Comparison of ENCODE assay signal across 18 cellular contexts in genomic region chr4:108556588-108557200, GRCh38.
DNase-seq lines count a peak whose midpoint lies in the region; ATAC-seq and TF ChIP-seq lines count a peak whose summit lies in the region.
"Had no signal": no experiment of that assay in that cellular context is flagged by ENCODE, and none has a peak within 500 bp of the region (broad histone marks: within the 10 kb centered on the region; RNA-seq: fewer than 3 reads in every experiment).

No MANE protein-coding gene starts in this region.

- ATAC-seq in GM18498 (IDR thresholded peaks at IDR 0.05; ENCODE audit: unreplicated experiment) (peak; percentile 60), GM21367 (IDR thresholded peaks at IDR 0.05; ENCODE audit: unreplicated experiment) (peak; percentile 69), HG02885 (IDR thresholded peaks at IDR 0.05; ENCODE audit: poor library complexity, unreplicated experiment) (peak; percentile 72)
- ATAC-seq: K562, mucosa of descending colon had no signal

- no peaks in the 10 kb centered on the region for H3K9me2 ChIP-seq in hepatocyte (replicated peaks; ENCODE audit: insufficient read depth)

- H3K4me2 ChIP-seq in OCI-LY3 (ENCODE audit: low read length) = peak overlapping the region; percentile 16
- no peak overlapping the region for H3K4me2 ChIP-seq in hepatocyte

- no peaks in the 10 kb centered on the region for H3K27me3 ChIP-seq in OCI-LY3 (ENCODE audit: low read depth, low read length)
- no peaks in the 10 kb centered on the region for H3K27me3 ChIP-seq in hepatocyte

- H4K20me1 ChIP-seq in OCI-LY3 (ENCODE audit: insufficient read depth, low read length) (no peaks in the 10 kb centered on the region), hepatocyte (ENCODE audit: insufficient read depth, poor library complexity, severe bottlenecking) (no peaks in the 10 kb centered on the region)

- DNase-seq in NCI-H187 treated with DMSO at 0.1 percent for 48 hours (lab: John Stamatoyannopoulos, UW) = no peak
- DNase-seq in RWPE1 (ENCODE audit: low spot score) = no peak
- no peak for DNase-seq in activated T-cell treated with anti-CD3 and anti-CD28 coated beads for 4 hours
- DNase-seq in hepatocyte (ENCODE audit: low spot score) = no peak
- DNase-seq: activated CD8-positive, alpha-beta memory T cell treated with anti-CD3 and anti-CD28 coated beads for 24 hours; activated effector memory CD4-positive, alpha-beta T cell treated with Interleukin-2 at 50 U/mL for 16 hours; H9; mucosa of descending colon; NCI-H1436 treated with DMSO at 0.1 percent for 48 hours; NCI-H345 had no signal

- peaks cover 10% of the 10 kb centered on the region for H3K4me1 ChIP-seq in OCI-LY3 (ENCODE audit: low read length)
- H3K4me1 ChIP-seq in hepatocyte (ENCODE audit: insufficient read depth) = no peaks in the 10 kb centered on the region
- H3K4me1 ChIP-seq: parathyroid adenoma had no signal

- H2AFZ ChIP-seq in OCI-LY3 (ENCODE audit: low read depth, low read length) (peak overlapping the region; percentile 78), hepatocyte (no peak overlapping the region)
- H2AFZ ChIP-seq: parathyroid adenoma had no signal

- H3K79me2 ChIP-seq in OCI-LY3 (ENCODE audit: low read length) = no peaks in the 10 kb centered on the region
- no peaks in the 10 kb centered on the region for H3K79me2 ChIP-seq in hepatocyte
- H3K79me2 ChIP-seq: parathyroid adenoma had no signal

- POLR2A ChIA-PET in RWPE1 (lab: Yijun Ruan, JAX; ENCODE audit: low non-redundant PET) = no interaction called here

- no peak overlapping the region for H3K9ac ChIP-seq in OCI-LY3 (ENCODE audit: low read length)
- H3K9ac ChIP-seq: parathyroid adenoma had no signal

- TF ChIP-seq CTCF in OCI-LY3 (IDR thresholded peaks at IDR 0.05; ENCODE audit: low read depth, low read length) (no peak), RWPE1 (conservative IDR thresholded peaks at IDR 0.05; ENCODE audit: low read depth) (no peak), hepatocyte (IDR thresholded peaks at IDR 0.05; ENCODE audit: poor library complexity) (no peak)

- CTCF ChIA-PET in RWPE1 (lab: Yijun Ruan, JAX) = no interaction called here

- H3K36me3 ChIP-seq in OCI-LY3 (replicated peaks; ENCODE audit: low read depth, low read length) (no peaks in the 10 kb centered on the region), hepatocyte (replicated peaks; ENCODE audit: insufficient read depth, low read depth) (no peaks in the 10 kb centered on the region)

- 88% methylated on average over 5 of the region's 5 CpGs for WGBS in hepatocyte (ENCODE audit: low lambda C conversion rate, missing lambda C conversion rate)

- H3K9me3 ChIP-seq in OCI-LY3 (ENCODE audit: insufficient read depth, low read length) (no peaks in the 10 kb centered on the region), hepatocyte (ENCODE audit: low read depth) (no peaks in the 10 kb centered on the region)
- H3K9me3 ChIP-seq: mucosa of descending colon had no signal

- H3K27ac ChIP-seq in OCI-LY3 (ENCODE audit: low read length) (no peak overlapping the region), RWPE1 (no peak overlapping the region), hepatocyte (no peak overlapping the region)
- H3K27ac ChIP-seq: coronary artery, epithelial cell of prostate, parathyroid adenoma had no signal

- H3K4me3 ChIP-seq in OCI-LY3 (ENCODE audit: low read length) (no peak overlapping the region), hepatocyte (no peak overlapping the region)
- H3K4me3 ChIP-seq: coronary artery, K562, mucosa of descending colon had no signal
